32 cellular contexts compared by ENCODE assay signal in genomic region chr10:33746176-33746575, GRCh38.
"Had no signal": no experiment of that assay in that cellular context is flagged by ENCODE, and none has a peak within 500 bp of the region (broad histone marks: within the 10 kb centered on the region; RNA-seq: fewer than 3 reads in every experiment).

No MANE protein-coding gene starts in this region.

- H3K4me2 ChIP-seq: neural progenitor cell, smooth muscle cell had no signal

- H3K27ac ChIP-seq: neural progenitor cell, ovary, parathyroid adenoma, psoas muscle, right lobe of liver, sigmoid colon, skin epidermis, spleen, suprapubic skin, testis, tibial artery, transverse colon, upper lobe of right lung, uterus had no signal

- H3K27me3 Mint-ChIP-seq: progenitor cell of endocrine pancreas; stimulated activated memory B cell treated with anti-CD40 and anti-IgM and Interleukin-4, amounts not matched to agents 10 μg/mL and 1 μg/mL and 100 μg/mL, for 72 hours; stimulated activated naive CD8-positive, alpha-beta T cell treated with anti-CD3 and anti-CD28 coated beads, Interleukin-15, amount 100 ng/mL, for 72 hours had no signal

- H3K9ac ChIP-seq: neural progenitor cell, parathyroid adenoma had no signal

- H3K36me3 ChIP-seq: neural progenitor cell, ovary, right lobe of liver, sigmoid colon, spleen, suprapubic skin, tibial artery, transverse colon, upper lobe of right lung, uterus had no signal

- H2AFZ ChIP-seq: neural progenitor cell, parathyroid adenoma had no signal

- H3K79me2 ChIP-seq: parathyroid adenoma had no signal

- H3K9me3 ChIP-seq: ovary, psoas muscle, right lobe of liver, sigmoid colon, spleen, suprapubic skin, testis, tibial artery, transverse colon, upper lobe of right lung, uterus had no signal

- DNase-seq: naive thymus-derived CD4-positive, alpha-beta T cell; occipital lobe; ovary; posterior cingulate gyrus; psoas muscle; right cardiac atrium; right lobe of liver; sigmoid colon; spleen; stimulated activated CD4-positive, alpha-beta T cell treated with anti-CD3 and anti-CD28 coated beads, Interleukin-12 subunit alpha, Interleukin-12 subunit beta, amount 100 ng/mL, for 4 hours; stimulated activated CD4-positive, alpha-beta T cell treated with anti-CD3 and anti-CD28 coated beads, Interleukin-1b, Interleukin-23, amount 100 ng/mL, for 48 hours; stimulated activated CD4-positive, alpha-beta T cell treated with anti-CD3 and anti-CD28 coated beads, Interleukin-4, amount 100 ng/mL, for 1 hour; stimulated activated CD4-positive, alpha-beta T cell treated with anti-CD3 and anti-CD28 coated beads, Interleukin-4, amount 100 ng/mL, for 4 hours; stimulated activated CD8-positive, alpha-beta memory T cell treated with anti-CD3 and anti-CD28 coated beads, Interleukin-4, amount 100 ng/mL, for 48 hours; stimulated activated naive CD4-positive, alpha-beta T cell; stimulated activated naive CD8-positive, alpha-beta T cell treated with anti-CD3 and anti-CD28 coated beads, Interleukin-15, amount 100 ng/mL, for 72 hours; stimulated activated naive CD8-positive, alpha-beta T cell treated with anti-CD3 and anti-CD28 coated beads, Interleukin-15, Interleukin-2, amounts not matched to agents 100 U/mL and 50 U/mL, for 24 hours; substantia nigra; testis; tibial artery; transverse colon; upper lobe of right lung; uterus had no signal

- H3K4me3 ChIP-seq: neural progenitor cell, ovary, psoas muscle, right lobe of liver, sigmoid colon, skin epidermis, smooth muscle cell, spleen, suprapubic skin, testis, tibial artery, transverse colon, upper lobe of right lung, uterus had no signal

- H3K4me1 ChIP-seq: parathyroid adenoma, upper lobe of right lung, uterus had no signal

- H3K27ac Mint-ChIP-seq: naive thymus-derived CD4-positive, alpha-beta T cell; neural progenitor cell; progenitor cell of endocrine pancreas; stimulated activated memory B cell treated with anti-CD40 and anti-IgM and Interleukin-4, amounts not matched to agents 10 μg/mL and 1 μg/mL and 100 μg/mL, for 72 hours; stimulated activated naive CD8-positive, alpha-beta T cell treated with anti-CD3 and anti-CD28 coated beads, Interleukin-15, amount 100 ng/mL, for 72 hours; type B pancreatic cell had no signal

- H3K36me3 Mint-ChIP-seq: naive thymus-derived CD4-positive, alpha-beta T cell; stimulated activated memory B cell treated with anti-CD40 and anti-IgM and Interleukin-4, amounts not matched to agents 10 μg/mL and 1 μg/mL and 100 μg/mL, for 72 hours; type B pancreatic cell had no signal

- H3K9me3 Mint-ChIP-seq: naive thymus-derived CD4-positive, alpha-beta T cell; nephron; stimulated activated naive CD8-positive, alpha-beta T cell treated with anti-CD3 and anti-CD28 coated beads, Interleukin-15, amount 100 ng/mL, for 72 hours; type B pancreatic cell had no signal

- H3K4me1 Mint-ChIP-seq: naive thymus-derived CD4-positive, alpha-beta T cell; stimulated activated memory B cell treated with anti-CD40 and anti-IgM and Interleukin-4, amounts not matched to agents 10 μg/mL and 1 μg/mL and 100 μg/mL, for 72 hours; stimulated activated naive CD8-positive, alpha-beta T cell treated with anti-CD3 and anti-CD28 coated beads, Interleukin-15, amount 100 ng/mL, for 72 hours had no signal

- H3K27me3 ChIP-seq: neural progenitor cell, ovary, right lobe of liver, sigmoid colon, spleen, suprapubic skin, testis, tibial artery, transverse colon, upper lobe of right lung, uterus had no signal

- H3K4me3 Mint-ChIP-seq: naive thymus-derived CD4-positive, alpha-beta T cell; nephron; neural progenitor cell; stimulated activated memory B cell treated with anti-CD40 and anti-IgM and Interleukin-4, amounts not matched to agents 10 μg/mL and 1 μg/mL and 100 μg/mL, for 72 hours; stimulated activated naive CD8-positive, alpha-beta T cell treated with anti-CD3 and anti-CD28 coated beads, Interleukin-15, amount 100 ng/mL, for 72 hours; type B pancreatic cell had no signal
